Comparison of ENCODE assay signal across 6 cellular contexts in genomic region chr3:52272172-52272571, GRCh38. TPM values are rescaled to one million over a fixed set of nuclear protein-coding genes. Genes with fewer than 3 reads are reported as not detected.
DNase-seq lines count a peak whose midpoint lies in the region; ATAC-seq and TF ChIP-seq lines count a peak whose summit lies in the region.
"Not testable (repeated sequence)": the region's sequence is repeated elsewhere in the genome, so short reads cannot be mapped to it uniquely, and the experiment has no call there.

No MANE protein-coding gene starts in this region.

- not testable (repeated sequence) for H3K9me3 ChIP-seq in CD4-positive, alpha-beta memory T cell (ENCODE audit: control insufficient read depth in 1 of 2, low read length in 2 of 2); ascending aorta; lower lobe of right lung

- H3K27me3 Mint-ChIP-seq in CD4-positive, alpha-beta memory T cell; stimulated activated naive B cell treated with anti-CD40 and anti-IgM and Interleukin-4, amounts not matched to agents 10 μg/mL and 1 μg/mL and 100 μg/mL, for 72 hours: not testable (repeated sequence)

- H3K9me3 Mint-ChIP-seq in CD4-positive, alpha-beta memory T cell; stimulated activated naive B cell treated with anti-CD40 and anti-IgM and Interleukin-4, amounts not matched to agents 10 μg/mL and 1 μg/mL and 100 μg/mL, for 72 hours: not testable (repeated sequence)

- peak overlapping the region in 1 of 2 donors; percentile 47 for H3K4me3 ChIP-seq in CD4-positive, alpha-beta memory T cell (ENCODE audit: low read length in 2 of 2)
- H3K4me3 ChIP-seq in ascending aorta = peak overlapping the region in 1 of 2 donors; percentile 17
- H3K4me3 ChIP-seq in lower lobe of right lung = not testable (repeated sequence)

- H3K36me3 Mint-ChIP-seq in CD4-positive, alpha-beta memory T cell = peaks cover 57 to 78% of the 10 kb centered on the region in 2 donors
- H3K36me3 Mint-ChIP-seq in stimulated activated naive B cell treated with anti-CD40 and anti-IgM and Interleukin-4, amounts not matched to agents 10 μg/mL and 1 μg/mL and 100 μg/mL, for 72 hours = peaks cover 36 to 63% of the 10 kb centered on the region in 2 donors

- peaks cover 56 to 97% (median 76%) of the 10 kb centered on the region in 4 donors for H3K4me1 Mint-ChIP-seq in CD4-positive, alpha-beta memory T cell
- H3K4me1 Mint-ChIP-seq in stimulated activated naive B cell treated with anti-CD40 and anti-IgM and Interleukin-4, amounts not matched to agents 10 μg/mL and 1 μg/mL and 100 μg/mL, for 72 hours = peaks cover 43 to 91% of the 10 kb centered on the region in 2 donors

- DNase-seq in CD4-positive, alpha-beta memory T cell; RWPE1 (ENCODE audit: low spot score); lower lobe of right lung; stimulated activated naive B cell treated with anti-CD40 and anti-IgM and Interleukin-4, amounts not matched to agents 10 μg/mL and 1 μg/mL and 100 μg/mL, for 72 hours: not testable (repeated sequence)
- DNase-seq in activated CD8-positive, alpha-beta memory T cell treated with anti-CD3 and anti-CD28 coated beads, Interleukin-2, amount 50 U/mL, for 48 hours = peak; percentile 51
- DNase-seq in ascending aorta (ENCODE audit: low spot score in 2 of 2) = peak in 1 of 2 donors; percentile 44

- not testable (repeated sequence) for TF ChIP-seq CTCF in RWPE1 (conservative IDR thresholded peaks at IDR 0.05; ENCODE audit: low read depth); ascending aorta (IDR thresholded peaks at IDR 0.05); lower lobe of right lung (IDR thresholded peaks at IDR 0.05)

- H3K27ac Mint-ChIP-seq in CD4-positive, alpha-beta memory T cell = peak overlapping the region; percentile 95 to 100 (median 96)
- H3K27ac Mint-ChIP-seq in stimulated activated naive B cell treated with anti-CD40 and anti-IgM and Interleukin-4, amounts not matched to agents 10 μg/mL and 1 μg/mL and 100 μg/mL, for 72 hours = peak overlapping the region; percentile 56

- not testable (repeated sequence) for ATAC-seq in lower lobe of right lung; stimulated activated naive B cell treated with anti-CD40 and anti-IgM and Interleukin-4, amounts not matched to agents 10 μg/mL and 1 μg/mL and 100 μg/mL, for 72 hours (replicated peaks)

- peaks cover 96% of the 10 kb centered on the region for H3K4me1 ChIP-seq in CD4-positive, alpha-beta memory T cell (ENCODE audit: insufficient read depth, low read length)
- peaks cover 14 to 49% of the 10 kb centered on the region in 2 donors for H3K4me1 ChIP-seq in ascending aorta
- peaks cover 98% of the 10 kb centered on the region for H3K4me1 ChIP-seq in lower lobe of right lung

- intact Hi-C loops in CD4-positive, alpha-beta memory T cell (cut with micrococcal nuclease); lower lobe of right lung (cut with DNase I): not testable (repeated sequence)
- intact Hi-C loops in ascending aorta (cut with DNase I) = loop anchor here (10.0 kb wide), 2 partner anchors 217 to 413 kb away; partner anchors contain the start of genes DUSP7, GNL3 and PBRM1

- H3K36me3 ChIP-seq in CD4-positive, alpha-beta memory T cell (ENCODE audit: insufficient read depth, low read length) = peaks cover 14% of the 10 kb centered on the region
- H3K36me3 ChIP-seq in ascending aorta (peaks cover 34 to 37% of the 10 kb centered on the region in 2 donors), lower lobe of right lung (peaks cover 68% of the 10 kb centered on the region)

- peak overlapping the region; percentile 87 for H3K27ac ChIP-seq in CD4-positive, alpha-beta memory T cell (ENCODE audit: low read depth, low read length)
- peak overlapping the region; percentile 37 for H3K27ac ChIP-seq in RWPE1
- H3K27ac ChIP-seq in ascending aorta = peak overlapping the region; percentile 18 to 46
- peak overlapping the region; percentile 25 for H3K27ac ChIP-seq in lower lobe of right lung

- not testable (repeated sequence) for H3K27me3 ChIP-seq in CD4-positive, alpha-beta memory T cell (ENCODE audit: insufficient read depth, low read length); ascending aorta; lower lobe of right lung (ENCODE audit: low read depth)

- CTCF ChIA-PET in CD4-positive, alpha-beta memory T cell (lab: Charles Lee; ENCODE audit: partially characterized antibody) = interaction anchor here (1.3 to 32.2 kb wide), 10 partner anchors 7 to 67 kb away, joined by 3 to 684 read pairs (median 6); partner anchors contain the start of genes GLYCTK, PPM1M, TWF2 and WDR82
- CTCF ChIA-PET in RWPE1 (lab: Yijun Ruan, JAX) = not testable (repeated sequence)

- peak overlapping the region; percentile 84 to 99 (median 92) for H3K4me3 Mint-ChIP-seq in CD4-positive, alpha-beta memory T cell
- not testable (repeated sequence) for H3K4me3 Mint-ChIP-seq in stimulated activated naive B cell treated with anti-CD40 and anti-IgM and Interleukin-4, amounts not matched to agents 10 μg/mL and 1 μg/mL and 100 μg/mL, for 72 hours

- POLR2A ChIA-PET in CD4-positive, alpha-beta memory T cell (lab: Charles Lee; ENCODE audit: partially characterized antibody) = interaction anchor here (3.5 to 37.2 kb wide), 3 partner anchors 9 to 25 kb away, joined by 34 to 1950 read pairs (median 63); partner anchors contain the start of genes GLYCTK, PPM1M, TWF2 and WDR82
- POLR2A ChIA-PET in RWPE1 (lab: Yijun Ruan, JAX; ENCODE audit: low non-redundant PET) = not testable (repeated sequence)

RNA-seq across cellular contexts. Expression of gene WDR82, which starts 6.3 kb away (rescaled TPM):
- 100 to 1,000 TPM; 149 to 150 TPM for total RNA-seq in CD4-positive, alpha-beta memory T cell
- 100 to 1,000 TPM in 1 of 2 donors, 10 to 100 TPM in 1; 62.3 to 143 TPM for polyA plus RNA-seq in CD4-positive, alpha-beta memory T cell
- total RNA-seq in ascending aorta (42.0 TPM), lower lobe of right lung (60.2 TPM)

RNA-seq across cellular contexts. Expression of gene GLYCTK, which starts 15.5 kb away (rescaled TPM):
- total RNA-seq in CD4-positive, alpha-beta memory T cell = 10 to 100 TPM; 29.4 to 35.1 TPM
- polyA plus RNA-seq in CD4-positive, alpha-beta memory T cell = 1 to 10 TPM; 4.9 to 9.7 TPM
- total RNA-seq in ascending aorta = 15.5 TPM
- 9.5 TPM for total RNA-seq in lower lobe of right lung

RNA-seq across cellular contexts. Expression of gene PPM1M, which starts 26.6 kb away (rescaled TPM):
- 10 to 100 TPM; 70.2 to 81.1 TPM for total RNA-seq in CD4-positive, alpha-beta memory T cell
- polyA plus RNA-seq in CD4-positive, alpha-beta memory T cell = 10 to 100 TPM; 52.0 to 85.3 TPM
- total RNA-seq in ascending aorta (20.3 TPM), lower lobe of right lung (53.4 TPM)

RNA-seq across cellular contexts. Expression of gene TWF2, which starts 33.2 kb away (rescaled TPM):
- 10 to 100 TPM; 69.3 to 76.1 TPM for total RNA-seq in CD4-positive, alpha-beta memory T cell
- polyA plus RNA-seq in CD4-positive, alpha-beta memory T cell = 100 to 1,000 TPM; 122 to 124 TPM
- total RNA-seq in ascending aorta (162 TPM), lower lobe of right lung (62.2 TPM)

RNA-seq across cellular contexts. Expression of gene DNAH1, which starts 43.9 kb away (rescaled TPM):
- total RNA-seq in CD4-positive, alpha-beta memory T cell = 10 to 100 TPM; 45.1 to 49.8 TPM
- polyA plus RNA-seq in CD4-positive, alpha-beta memory T cell = 1 to 10 TPM in 1 of 2 donors, under 1 TPM in 1; 0.02 to 1.2 TPM
- total RNA-seq in ascending aorta (7.6 TPM), lower lobe of right lung (16.4 TPM)

Comparison
In these comparisons a context has a peak if more than half of its experiments do, and no peak if none do; other contexts are left out.
1. H3K27ac ChIP-seq: peak in every context shown above with its lines; median percentile 87 in CD4-positive, alpha-beta memory T cell; 37 in RWPE1; 32 in ascending aorta; 25 in lower lobe of right lung.